25 cellular contexts compared by ENCODE assay signal in the genomic region with DNA sequence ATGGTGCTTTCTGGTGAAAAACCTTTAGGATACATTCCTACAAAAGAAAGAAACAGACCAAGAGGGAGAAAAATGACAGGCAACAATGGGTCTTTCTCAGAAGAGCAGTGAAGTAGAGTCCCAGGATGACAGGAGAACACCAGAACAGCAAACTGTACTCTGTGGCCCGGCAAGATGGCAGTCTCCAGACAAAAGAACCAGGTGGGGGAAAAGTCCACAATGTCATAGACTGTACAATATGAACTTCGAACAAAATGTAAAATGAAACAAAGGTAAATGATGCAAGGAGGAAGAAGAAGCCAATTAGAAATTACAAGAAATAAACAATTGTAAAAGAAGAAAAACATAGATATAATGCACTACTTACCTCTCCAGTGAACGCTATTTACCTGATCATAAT.
"Had no signal": no experiment of that assay in that cellular context is flagged by ENCODE, and none has a peak within 500 bp of the region (broad histone marks: within the 10 kb centered on the region; RNA-seq: fewer than 3 reads in every experiment).

No MANE protein-coding gene starts in this region.

- H3K4me1 Mint-ChIP-seq: activated CD4-positive, alpha-beta memory T cell treated with anti-CD3 and anti-CD28 coated beads, Interleukin-2, amount 10 ng/mL, durations not matched to agents 7 days and 5 days had no signal

- ATAC-seq: activated T-helper 17 cell treated with anti-CD3 and anti-CD28 coated beads, Interleukin-2, amount 50 U/mL, for 72 hours; left ventricle myocardium superior; mucosa of descending colon; psoas muscle; right cardiac atrium had no signal

- H3K9me3 ChIP-seq: ascending aorta, esophagus squamous epithelium, mucosa of descending colon, ovary, psoas muscle, transverse colon, uterus had no signal

- H3K36me3 ChIP-seq: ascending aorta, esophagus squamous epithelium, ovary, transverse colon, uterus had no signal

- H3K4me1 ChIP-seq: ascending aorta, esophagus squamous epithelium, psoas muscle, transverse colon, uterus had no signal

- H3K4me3 ChIP-seq: ascending aorta, esophagus squamous epithelium, mucosa of descending colon, ovary, psoas muscle, skin epidermis, transverse colon, uterus had no signal

- H3K27ac ChIP-seq: ascending aorta, esophagus squamous epithelium, ovary, psoas muscle, skin epidermis, transverse colon, uterus had no signal

- H3K9me3 Mint-ChIP-seq: activated CD4-positive, alpha-beta memory T cell treated with anti-CD3 and anti-CD28 coated beads, Interleukin-2, amount 10 ng/mL, durations not matched to agents 7 days and 5 days; activated T-helper 17 cell treated with anti-CD3 and anti-CD28 coated beads, Interleukin-2, amount 50 U/mL, for 72 hours; immature natural killer cell; stimulated activated naive CD8-positive, alpha-beta T cell treated with anti-CD3 and anti-CD28 coated beads, Interleukin-15, Interleukin-2, amounts not matched to agents 100 ng/mL and 50 ng/mL, for 24 hours had no signal

- H3K36me3 Mint-ChIP-seq: immature natural killer cell, naive B cell had no signal

- DNase-seq: activated CD4-positive, alpha-beta memory T cell treated with anti-CD3 and anti-CD28 coated beads, Interleukin-2, amount 10 ng/mL, durations not matched to agents 7 days and 5 days; activated CD4-positive, alpha-beta T cell treated with anti-CD3 and anti-CD28 coated beads for 48 hours; activated CD4-positive, CD25-positive, alpha-beta regulatory T cell; activated naive CD4-positive, alpha-beta T cell treated with Interleukin-2 at 50 U/mL for 16 hours; activated T-cell treated with anti-CD3 and anti-CD28 coated beads, Interleukin-2, amount 50 U/mL, for 1 hour; cerebellar nuclear complex; cortex of kidney; effector CD4-positive, alpha-beta T cell; esophagus squamous epithelium; immature natural killer cell; kidney glomerular epithelial cell; left ventricle myocardium superior; mucosa of descending colon; naive B cell; ovary; psoas muscle; right cardiac atrium; stimulated activated CD4-positive, alpha-beta T cell treated with anti-CD3 and anti-CD28 coated beads, Interleukin-15, amount 100 ng/mL, for 24 hours; stimulated activated CD4-positive, alpha-beta T cell treated with anti-CD3 and anti-CD28 coated beads, Interleukin-2, amount 100 ng/mL, for 48 hours; transverse colon; uterus had no signal

- H3K27me3 ChIP-seq: ascending aorta, ovary, transverse colon had no signal

- H3K27ac Mint-ChIP-seq: activated CD4-positive, alpha-beta memory T cell treated with anti-CD3 and anti-CD28 coated beads, Interleukin-2, amount 10 ng/mL, durations not matched to agents 7 days and 5 days; activated T-helper 17 cell treated with anti-CD3 and anti-CD28 coated beads, Interleukin-2, amount 50 U/mL, for 72 hours; immature natural killer cell; naive B cell; stimulated activated naive CD8-positive, alpha-beta T cell treated with anti-CD3 and anti-CD28 coated beads, Interleukin-15, Interleukin-2, amounts not matched to agents 100 ng/mL and 50 ng/mL, for 24 hours had no signal

- H3K4me3 Mint-ChIP-seq: activated CD4-positive, alpha-beta memory T cell treated with anti-CD3 and anti-CD28 coated beads, Interleukin-2, amount 10 ng/mL, durations not matched to agents 7 days and 5 days; activated T-helper 17 cell treated with anti-CD3 and anti-CD28 coated beads, Interleukin-2, amount 50 U/mL, for 72 hours; immature natural killer cell; stimulated activated naive CD8-positive, alpha-beta T cell treated with anti-CD3 and anti-CD28 coated beads, Interleukin-15, Interleukin-2, amounts not matched to agents 100 ng/mL and 50 ng/mL, for 24 hours had no signal
